ENCODE assay signal across 12 cellular contexts in the genomic region with DNA sequence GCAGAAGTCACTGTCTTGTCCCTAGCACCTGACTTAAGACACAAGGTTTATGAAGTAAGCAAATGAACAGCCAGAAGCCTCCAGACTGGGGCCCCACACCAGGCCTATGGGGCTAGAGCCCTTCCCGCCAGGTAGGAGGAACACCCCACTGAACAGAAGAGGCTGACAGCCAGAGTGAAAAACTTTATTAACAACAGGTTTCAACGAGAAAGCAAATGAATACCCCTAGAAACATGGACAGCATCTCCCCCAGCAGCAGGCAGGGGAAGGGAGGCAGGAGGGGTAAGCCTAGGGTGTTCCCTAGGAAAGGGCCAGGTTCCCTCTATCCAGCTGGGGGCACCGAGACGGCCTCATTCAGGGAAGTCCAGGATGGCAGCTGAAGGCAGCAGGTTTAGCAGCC. TPM values are rescaled to one million over a fixed set of nuclear protein-coding genes. Genes with fewer than 3 reads are reported as not detected.
A peak's percentile ranks its signal among the peaks of the same experiment; 100 is the strongest.
DNase-seq lines count a peak whose midpoint lies in the region; ATAC-seq, FAIRE-seq and TF ChIP-seq lines count a peak whose summit lies in the region.
"Had no signal": no experiment of that assay in that cellular context is flagged by ENCODE, and none has a peak within 500 bp of the region (broad histone marks: within the 10 kb centered on the region; RNA-seq: fewer than 3 reads in every experiment).

No MANE protein-coding gene starts in this region.

- H3K4me1 ChIP-seq in A673 (ENCODE audit: insufficient read depth, low read length, poor library complexity, severe bottlenecking) (peaks cover 18% of the 10 kb centered on the region), HEK293 (ENCODE audit: control insufficient read depth, insufficient read depth, low read length) (no peaks in the 10 kb centered on the region), astrocyte (ENCODE audit: insufficient read depth, low read length) (peaks cover 21% of the 10 kb centered on the region), mucosa of stomach (ENCODE audit: control insufficient read depth, insufficient read depth, low read length) (peaks cover 40% of the 10 kb centered on the region), tibial artery (peaks cover 0 to 53% (median 38%) of the 10 kb centered on the region in 4 donors)

- peak overlapping the region; percentile 89 for H3K4me3 ChIP-seq in A673 (ENCODE audit: low read depth, low read length, poor library complexity, severe bottlenecking)
- peak overlapping the region; percentile 85; the same call in 1 of the 2 replicates for H3K4me3 ChIP-seq in HEK293 (ENCODE audit: low read depth, low read length)
- H3K4me3 ChIP-seq in astrocyte (ENCODE audit: insufficient read depth, low read depth, low read length): no peak overlapping the region
- no peak overlapping the region for H3K4me3 ChIP-seq in mucosa of stomach (ENCODE audit: low read length)
- peak overlapping the region in 1 of 2 donors; percentile 75 for H3K4me3 ChIP-seq in tibial artery

- H3K27me3 Mint-ChIP-seq in astrocyte (ENCODE audit: low read depth, unreplicated experiment): no peaks in the 10 kb centered on the region

- peak overlapping the region; percentile 89 for H3K4me2 ChIP-seq in astrocyte (ENCODE audit: low read length)

- H3K36me3 ChIP-seq in A673 (ENCODE audit: insufficient read depth, low read length, poor library complexity, severe bottlenecking): peaks cover 9% of the 10 kb centered on the region
- H3K36me3 ChIP-seq in HEK293 (ENCODE audit: control insufficient read depth in 2 of 2, insufficient read depth in 1 of 2, low read length in 2 of 2): peaks cover 7 to 58% of the 10 kb centered on the region in 2 experiments; a peak in 2 of 3 replicates
- peaks cover 3% of the 10 kb centered on the region for H3K36me3 ChIP-seq in astrocyte (ENCODE audit: insufficient read depth, low read length)
- no peaks in the 10 kb centered on the region for H3K36me3 ChIP-seq in mucosa of stomach (ENCODE audit: control insufficient read depth, insufficient read depth, low read length)
- H3K36me3 ChIP-seq in tibial artery: peaks cover 4 to 47% (median 25%) of the 10 kb centered on the region in 3 donors
- H3K36me3 ChIP-seq: uterus had no signal

- H3K9me3 Mint-ChIP-seq in astrocyte (ENCODE audit: unreplicated experiment): no peaks in the 10 kb centered on the region

- BruUV-seq in A673 (replicated peaks; lab: Mats Ljungman, UMichigan): no TSS peak

- H3K9ac ChIP-seq in astrocyte (ENCODE audit: low read length) (peak overlapping the region; percentile 88), mucosa of stomach (ENCODE audit: low read length) (peak overlapping the region; percentile 87)

- no peak for TF ChIP-seq CTCF in A673 (conservative IDR thresholded peaks at IDR 0.05; ENCODE audit: low read depth, low read length)
- no peak for TF ChIP-seq CTCF in HEK293 (tag by site-specific recombination; IDR thresholded peaks at IDR 0.05)
- no peak for TF ChIP-seq CTCF in astrocyte (IDR thresholded peaks at IDR 0.05; ENCODE audit: insufficient read depth, low read depth, low read length)
- TF ChIP-seq CTCF in tibial artery (IDR thresholded peaks at IDR 0.05): no peak

- no peak overlapping the region for H3K27ac ChIP-seq in A673 (ENCODE audit: low read depth, low read length, poor library complexity, severe bottlenecking)
- no peak overlapping the region for H3K27ac ChIP-seq in HEK293 (ENCODE audit: extremely low read depth, low read depth, low read length)
- no peak overlapping the region for H3K27ac ChIP-seq in astrocyte (ENCODE audit: low read depth, low read length)
- H3K27ac ChIP-seq in tibial artery: peak overlapping the region in 1 of 2 donors; percentile 93

- peaks cover 19% of the 10 kb centered on the region for H4K20me1 ChIP-seq in astrocyte (ENCODE audit: insufficient read depth, low read length)

- CTCF ChIA-PET in A673 (lab: Charles Lee) (no interaction called here), HEK293 (lab: Yijun Ruan, JAX) (interaction anchor here (1.1 kb wide), 1 partner anchor 104 kb away, joined by 3 read pairs; no protein-coding TSS in a partner anchor)

- peaks cover 25% of the 10 kb centered on the region for H3K4me1 Mint-ChIP-seq in astrocyte (ENCODE audit: low read depth, unreplicated experiment)

- peaks cover 55% of the 10 kb centered on the region for H3K79me2 ChIP-seq in astrocyte (ENCODE audit: insufficient read depth, low read length)

- no peak overlapping the region for H2AFZ ChIP-seq in astrocyte (ENCODE audit: low read depth, low read length)

- FAIRE-seq in astrocyte (lab: Jason Lieb, UNC): no peak

- no peak for ATAC-seq in GM21367 (IDR thresholded peaks at IDR 0.05; ENCODE audit: unreplicated experiment)

- H3K4me3 Mint-ChIP-seq in astrocyte (ENCODE audit: unreplicated experiment): peak overlapping the region; percentile 98

- H3K27me3 ChIP-seq in A673 (replicated peaks; ENCODE audit: insufficient read depth, low read depth, low read length, poor library complexity) (no peaks in the 10 kb centered on the region), astrocyte (ENCODE audit: insufficient read depth, low read length) (no peaks in the 10 kb centered on the region), mucosa of stomach (ENCODE audit: control insufficient read depth, insufficient read depth, low read length) (no peaks in the 10 kb centered on the region), tibial artery (no peaks in the 10 kb centered on the region)
- H3K27me3 ChIP-seq: ascending aorta, uterus had no signal

- DNase-seq in A673 (ENCODE audit: low spot score) (no peak), astrocyte (ENCODE audit: low read depth) (no peak), tibial artery (no peak), NK-92 (lab: John Stamatoyannopoulos, UW; ENCODE audit: unreplicated experiment) (no peak), NCI-H2196 treated with DMSO at 0.1 percent for 48 hours (lab: John Stamatoyannopoulos, UW; ENCODE audit: unreplicated experiment) (no peak)
- DNase-seq: stimulated activated CD4-positive, alpha-beta T cell treated with anti-CD3 and anti-CD28 coated beads, Interleukin-15, amount 100 ng/mL, for 24 hours; uterus had no signal

- intact Hi-C loops in A673 (cut with micrococcal nuclease; ENCODE audit: unreplicated experiment) (no loop called here), tibial artery (cut with DNase I; ENCODE audit: low total_unique reads) (no loop called here)

- H3K27ac Mint-ChIP-seq in astrocyte (ENCODE audit: unreplicated experiment): no peak overlapping the region

- H3K36me3 Mint-ChIP-seq in astrocyte (ENCODE audit: low read depth, unreplicated experiment): peaks cover 9% of the 10 kb centered on the region

- H3K9me3 ChIP-seq in A673 (ENCODE audit: low read depth, low read length, poor library complexity, severe bottlenecking): no peaks in the 10 kb centered on the region
- no peaks in the 10 kb centered on the region for H3K9me3 ChIP-seq in HEK293 (ENCODE audit: control insufficient read depth, insufficient read depth, low read depth, low read length)
- H3K9me3 ChIP-seq in astrocyte (ENCODE audit: insufficient read depth, low read depth, low read length): no peaks in the 10 kb centered on the region
- H3K9me3 ChIP-seq in mucosa of stomach (ENCODE audit: control insufficient read depth, low read length): no peaks in the 10 kb centered on the region
- no peaks in the 10 kb centered on the region for H3K9me3 ChIP-seq in tibial artery
- H3K9me3 ChIP-seq: ascending aorta, uterus had no signal

- POLR2A ChIA-PET in A673 (lab: Charles Lee; ENCODE audit: low non-redundant PET): no interaction called here
- POLR2A ChIA-PET in HEK293 (lab: Yijun Ruan, JAX): interaction anchor here (1.2 kb wide), 1 partner anchor 9 kb away, joined by 4 read pairs; no protein-coding TSS in a partner anchor

TF ChIP-seq in HEK293, 187 proteins besides CTCF, POLR2A, EP300 and RAD21 (continues in another document):
- TF ChIP-seq ZNF658 (tag by site-specific recombination; IDR thresholded peaks at IDR 0.05) (no peak), ZBTB21 (tag by site-specific recombination; IDR thresholded peaks at IDR 0.05) (no peak), OVOL3 (tag by site-specific recombination; IDR thresholded peaks at IDR 0.05) (no peak), ZNF18 (tag by site-specific recombination; IDR thresholded peaks at IDR 0.05) (no peak), ZNF596 (tag by site-specific recombination; IDR thresholded peaks at IDR 0.05) (no peak)
- TF ChIP-seq, protein P1, sequence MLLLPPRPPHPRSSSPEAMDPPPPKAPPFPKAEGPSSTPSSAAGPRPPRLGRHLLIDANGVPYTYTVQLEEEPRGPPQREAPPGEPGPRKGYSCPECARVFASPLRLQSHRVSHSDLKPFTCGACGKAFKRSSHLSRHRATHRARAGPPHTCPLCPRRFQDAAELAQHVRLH (tag by site-specific recombination; IDR thresholded peaks at IDR 0.05): no peak
- TF ChIP-seq, protein P2, sequence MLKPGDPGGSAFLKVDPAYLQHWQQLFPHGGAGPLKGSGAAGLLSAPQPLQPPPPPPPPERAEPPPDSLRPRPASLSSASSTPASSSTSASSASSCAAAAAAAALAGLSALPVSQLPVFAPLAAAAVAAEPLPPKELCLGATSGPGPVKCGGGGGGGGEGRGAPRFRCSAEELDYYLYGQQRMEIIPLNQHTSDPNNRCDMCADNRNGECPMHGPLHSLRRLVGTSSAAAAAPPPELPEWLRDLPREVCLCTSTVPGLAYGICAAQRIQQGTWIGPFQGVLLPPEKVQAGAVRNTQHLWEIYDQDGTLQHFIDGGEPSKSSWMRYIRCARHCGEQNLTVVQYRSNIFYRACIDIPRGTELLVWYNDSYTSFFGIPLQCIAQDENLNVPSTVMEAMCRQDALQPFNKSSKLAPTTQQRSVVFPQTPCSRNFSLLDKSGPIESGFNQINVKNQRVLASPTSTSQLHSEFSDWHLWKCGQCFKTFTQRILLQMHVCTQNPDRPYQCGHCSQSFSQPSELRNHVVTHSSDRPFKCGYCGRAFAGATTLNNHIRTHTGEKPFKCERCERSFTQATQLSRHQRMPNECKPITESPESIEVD (tag by site-specific recombination; IDR thresholded peaks at IDR 0.05): no peak

RNA-seq across cellular contexts. Expression of gene WDR83, which starts 1.3 kb away (rescaled TPM):
- 19.4 and 24.5 TPM in 2 replicates for total RNA-seq in A673 (2021)
- total RNA-seq in astrocyte: 10.0 and 13.3 TPM in 2 replicates

RNA-seq across cellular contexts. Expression of gene MAN2B1, which starts 1.4 kb away (rescaled TPM):
- total RNA-seq in A673 (2021) (64.4 and 67.1 TPM in 2 replicates), astrocyte (105 and 129 TPM in 2 replicates)

RNA-seq across cellular contexts. Expression of gene DHPS, which starts 13.8 kb away (rescaled TPM):
- total RNA-seq in A673 (2021) (117 and 127 TPM in 2 replicates), astrocyte (43.4 and 47.6 TPM in 2 replicates)

RNA-seq across cellular contexts. Expression of gene GNG14, which starts 19.9 kb away (rescaled TPM):
- total RNA-seq in A673 (2021) (not detected in 2 replicates), astrocyte (not detected in 2 replicates)
- total RNA-seq: ascending aorta; T-helper 1 cell treated with Interleukin-12 subunit alpha and Interleukin-12 subunit beta and Interleukin-4 antibody, amounts not matched to agents 30 ng/mL and 1 ng/mL, for 36 hours; uterus had no signal

RNA-seq across cellular contexts. Expression of gene FBXW9, which starts 28.5 kb away (rescaled TPM):
- total RNA-seq in A673 (2021) (15.4 and 19.6 TPM in 2 replicates), astrocyte (9.9 and 11.6 TPM in 2 replicates)

Comparison
In these comparisons a context has a peak if more than half of its experiments do, and no peak if none do; other contexts are left out.
1. H3K4me3 ChIP-seq: peak in A673 (single experiment) and HEK293 (single experiment); none in astrocyte (single experiment) and mucosa of stomach (single experiment).